ENCODE assay signal across 25 cellular contexts in genomic region chr6:44182911-44183390, GRCh38. TPM values are rescaled to one million over a fixed set of nuclear protein-coding genes. Genes with fewer than 3 reads are reported as not detected.
"Had no signal": no experiment of that assay in that cellular context is flagged by ENCODE, and none has a peak within 500 bp of the region (broad histone marks: within the 10 kb centered on the region; RNA-seq: fewer than 3 reads in every experiment).

No MANE protein-coding gene starts in this region.

- ATAC-seq: Panc1 had no signal

- FAIRE-seq: HTR-8/SVneo, K562 had no signal

- H3K9me3 ChIP-seq: SK-N-SH had no signal

- H3K9ac ChIP-seq: KMS-11, SK-N-SH had no signal

- H3K4me3 ChIP-seq: K562 had no signal

- H3K27ac ChIP-seq: HL-60, KMS-11, RWPE1 had no signal

- DNase-seq: Kasumi-1, MM.1S, NCI-H1092 treated with DMSO at 0.1 percent for 48 hours, NCI-H1436, NCI-H187, NCI-H2029, NCI-H2081 treated with DMSO at 0.1 percent for 48 hours, NCI-H2171, NCI-H226, NCI-H446, NCI-H510A, NCI-H524 treated with DMSO at 0.1 percent for 48 hours, NCI-H69, NCI-H774, SK-N-SH, SW 1271 had no signal

- H3K4me2 ChIP-seq: KMS-11, SK-N-SH had no signal

RNA-seq across cellular contexts. Expression of gene CAPN11, which starts 24.3 kb away (rescaled TPM):
- total RNA-seq: M059J, SK-MEL-5 had no signal
- polyA plus RNA-seq: IgD-negative memory B cell, SK-N-SH had no signal

RNA-seq across cellular contexts. Expression of gene MYMX, which starts 33.8 kb away (rescaled TPM):
- total RNA-seq: K562, M059J, SK-MEL-5 had no signal
- polyA plus RNA-seq: IgD-negative memory B cell, SK-N-SH had no signal
